In the genomic region with DNA sequence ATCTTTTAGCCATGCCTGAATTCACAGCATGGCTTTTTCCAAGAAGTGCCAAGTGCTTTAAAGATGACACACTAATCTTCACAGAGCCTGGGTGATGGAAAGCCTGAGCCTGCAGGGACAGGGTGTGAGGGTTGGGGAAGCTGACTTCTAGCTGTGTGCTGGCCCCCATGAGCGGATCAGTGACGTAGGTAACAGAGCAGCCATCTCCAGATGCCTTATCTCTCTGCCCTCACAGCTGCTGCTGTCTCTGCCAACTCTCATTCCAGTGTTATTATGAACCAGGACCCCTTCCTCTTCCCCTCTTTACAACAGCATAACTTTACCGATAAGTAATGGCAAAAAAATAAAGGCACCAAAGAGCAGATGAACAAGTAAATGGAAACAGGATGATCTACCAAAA, we compare ENCODE assay signal across 16 cellular contexts. TPM values are rescaled to one million over a fixed set of nuclear protein-coding genes. Genes with fewer than 3 reads are reported as not detected.
DNase-seq lines count a peak whose midpoint lies in the region; ATAC-seq and TF ChIP-seq lines count a peak whose summit lies in the region.
"Had no signal": no experiment of that assay in that cellular context is flagged by ENCODE, and none has a peak within 500 bp of the region (broad histone marks: within the 10 kb centered on the region; RNA-seq: fewer than 3 reads in every experiment).

No MANE protein-coding gene starts in this region.

- TF ChIP-seq CTCF in glutamatergic neuron (IDR thresholded peaks at IDR 0.05; ENCODE audit: partially characterized antibody, unreplicated experiment), result no peak
- no peak for TF ChIP-seq CTCF in spleen (IDR thresholded peaks at IDR 0.05 in 8 of 11, conservative IDR thresholded peaks at IDR 0.05 in 3 of 11)

- H3K27ac Mint-ChIP-seq in glutamatergic neuron (ENCODE audit: unreplicated experiment), result peak overlapping the region; percentile 44
- H3K27ac Mint-ChIP-seq: CD8-positive, alpha-beta memory T cell; HFFc6 had no signal

- no peak for TF ChIP-seq POLR2A in spleen (IDR thresholded peaks at IDR 0.05)

- peak overlapping the region; percentile 43 for H3K4me3 Mint-ChIP-seq in glutamatergic neuron (ENCODE audit: unreplicated experiment)
- H3K4me3 Mint-ChIP-seq: CD8-positive, alpha-beta memory T cell; HFFc6 had no signal

- WGBS in spleen, 5 donors, result 74 to 86% (median 83%) methylated on average over 3 of the region's 3 CpGs

- peaks cover 0 to 12% (median 7%) of the 10 kb centered on the region in 8 donors for H3K9me3 ChIP-seq in spleen
- H3K9me3 ChIP-seq: BLaER1, Caco-2 had no signal

- no peaks in the 10 kb centered on the region for H3K36me3 ChIP-seq in spleen
- H3K36me3 ChIP-seq: BLaER1 had no signal

- peaks cover 9% of the 10 kb centered on the region for H3K36me3 Mint-ChIP-seq in glutamatergic neuron (ENCODE audit: unreplicated experiment)
- H3K36me3 Mint-ChIP-seq: CD8-positive, alpha-beta memory T cell had no signal

- peaks cover 3% of the 10 kb centered on the region for H3K27me3 Mint-ChIP-seq in glutamatergic neuron (ENCODE audit: unreplicated experiment)

- no peaks in the 10 kb centered on the region for H3K4me1 ChIP-seq in spleen
- H3K4me1 ChIP-seq: BLaER1, Caco-2 had no signal

- ATAC-seq in left cardiac atrium (peak in 1 of 2 donors; percentile 94), SK-N-SH treated with all-trans-retinoic acid at 6 μM for 48 hours (no peak; the same call in 2 of the 3 replicates)

- peaks cover 6% of the 10 kb centered on the region for H3K9me3 Mint-ChIP-seq in glutamatergic neuron (ENCODE audit: unreplicated experiment)

- H3K4me3 ChIP-seq in spleen, result no peak overlapping the region
- H3K4me3 ChIP-seq: BLaER1 had no signal

- peaks cover 19% of the 10 kb centered on the region for H3K4me1 Mint-ChIP-seq in glutamatergic neuron (ENCODE audit: low read depth, unreplicated experiment)
- H3K4me1 Mint-ChIP-seq: CD8-positive, alpha-beta memory T cell had no signal

- H3K27ac ChIP-seq in spleen, result no peak overlapping the region
- H3K27ac ChIP-seq: 22Rv1, BLaER1 had no signal

- intact Hi-C loops in left cardiac atrium (cut with DNase I) (loop anchor here in 1 of 2 donors (5.0 kb wide), 1 partner anchor 104 kb away; no protein-coding TSS in a partner anchor), cardiac septum (cut with DNase I) (no loop called here), spleen (cut with DNase I; ENCODE audit: low total_unique reads) (no loop called here)

- H3K27me3 ChIP-seq in spleen (replicated peaks in 1 of 7), result no peaks in the 10 kb centered on the region
- H3K27me3 ChIP-seq: BLaER1 had no signal

- peak; percentile 57 for DNase-seq in left cardiac atrium
- DNase-seq in cardiac septum (ENCODE audit: low spot score), result no peak
- DNase-seq in NCI-H82 (lab: John Stamatoyannopoulos, UW), result peak; percentile 75
- DNase-seq in glutamatergic neuron, result no peak
- no peak for DNase-seq in superior temporal gyrus (ENCODE audit: extremely low spot score)
- no peak for DNase-seq in H4 (ENCODE audit: low spot score)
- no peak for DNase-seq in spleen
- DNase-seq: Caco-2; CD8-positive, alpha-beta memory T cell; DND-41; GF-D8; HCEC 1CT; HFFc6 had no signal

TF ChIP-seq in SK-N-SH treated with all-trans-retinoic acid at 6 μM for 48 hours, 23 proteins besides CTCF, POLR2A, EP300 and RAD21:
- TF ChIP-seq TSHZ2 (CRISPR knock-in tag; IDR thresholded peaks at IDR 0.05), result peak; percentile 72; the same call in 1 of the 2 replicates
- TF ChIP-seq CSRNP3 (CRISPR knock-in tag; IDR thresholded peaks at IDR 0.05), result no peak
- peak; percentile 76; the same call in 1 of the 2 replicates for TF ChIP-seq TCF4 (CRISPR knock-in tag; IDR thresholded peaks at IDR 0.05; ENCODE audit: borderline replicate concordance)

RNA-seq across cellular contexts. Expression of gene FAM78B, which starts 30.5 kb away (rescaled TPM):
- 10 to 100 TPM in 1 of 2 donors, 1 to 10 TPM in 1; 6.0 to 11.9 TPM for total RNA-seq in left cardiac atrium
- total RNA-seq in cardiac septum, result 2.7 TPM
- 66.0 TPM for total RNA-seq in glutamatergic neuron (ENCODE audit: unreplicated experiment)
- total RNA-seq in H4 (2014; rRNA removed; shearing (Covaris generic)), result 0.31 and 0.72 TPM in 2 replicates
- 1 to 10 TPM in 6 of 7 donors, under 1 TPM in 1; 0.64 to 3.0 (median 1.6) TPM for total RNA-seq in spleen
- polyA plus RNA-seq in spleen, result under 1 TPM; 0.41 to 0.93 (median 0.80) TPM
- total RNA-seq: Caco-2 had no signal
- polyA plus RNA-seq: CD8-positive, alpha-beta memory T cell had no signal

Comparison
In these comparisons a context has a peak if more than half of its experiments do, and no peak if none do; other contexts are left out.
1. DNase-seq: peak in left cardiac atrium (single experiment) and NCI-H82 (single experiment); none in cardiac septum (single experiment), glutamatergic neuron (single experiment), superior temporal gyrus (single experiment), H4 (single experiment) and spleen (single experiment).